In the genomic region with DNA sequence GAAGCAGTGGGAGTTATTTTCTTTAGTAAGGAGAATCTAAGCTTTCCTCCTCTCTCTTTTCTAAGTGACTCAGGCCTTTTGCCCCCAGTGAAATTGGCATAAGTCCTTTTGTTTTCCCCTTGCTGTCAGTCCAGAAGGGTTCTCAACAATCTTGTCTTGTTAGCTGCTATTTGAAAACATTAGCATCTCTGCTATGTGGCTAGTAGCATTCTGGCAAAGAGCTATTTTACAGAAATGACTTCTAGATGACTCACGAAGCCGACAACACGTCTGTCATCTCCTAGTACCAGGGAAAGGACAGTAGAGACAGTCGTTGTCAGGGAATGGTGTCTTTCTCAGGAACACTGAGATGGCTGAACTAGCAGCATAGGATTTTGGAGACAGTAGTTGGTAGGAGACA, we compare ENCODE assay signal across 13 cellular contexts. TPM values are rescaled to one million over a fixed set of nuclear protein-coding genes. Genes with fewer than 3 reads are reported as not detected.
DNase-seq lines count a peak whose midpoint lies in the region; ATAC-seq and TF ChIP-seq lines count a peak whose summit lies in the region.
"Had no signal": no experiment of that assay in that cellular context is flagged by ENCODE, and none has a peak within 500 bp of the region (broad histone marks: within the 10 kb centered on the region; RNA-seq: fewer than 3 reads in every experiment).

No MANE protein-coding gene starts in this region.

- H3K9me3 ChIP-seq in SJSA1 (replicated peaks) (no peaks in the 10 kb centered on the region), upper lobe of right lung (no peaks in the 10 kb centered on the region)
- H3K9me3 ChIP-seq: gastroesophageal sphincter, tibial artery had no signal

- TF ChIP-seq CTCF in fibroblast of the aortic adventitia (IDR thresholded peaks at IDR 0.05; ENCODE audit: insufficient read depth, low read length) (no peak), upper lobe of right lung (IDR thresholded peaks at IDR 0.05) (no peak)

- H3K27ac ChIP-seq in SJSA1 (peak overlapping the region; percentile 63), upper lobe of right lung (no peak overlapping the region)
- H3K27ac ChIP-seq: gastroesophageal sphincter, tibial artery had no signal

- H3K27me3 ChIP-seq in SJSA1 (replicated peaks) (no peaks in the 10 kb centered on the region), upper lobe of right lung (no peaks in the 10 kb centered on the region)
- H3K27me3 ChIP-seq: gastroesophageal sphincter, tibial artery had no signal

- ATAC-seq in left colon (no peak), upper lobe of right lung (no peak)
- ATAC-seq: gastroesophageal sphincter had no signal

- H3K36me3 ChIP-seq in SJSA1 (peaks cover 65% of the 10 kb centered on the region), upper lobe of right lung (peaks cover 79% of the 10 kb centered on the region)

- no peak overlapping the region for H3K4me3 ChIP-seq in SJSA1
- no peak overlapping the region for H3K4me3 ChIP-seq in fibroblast of the aortic adventitia (ENCODE audit: low read depth, low read length)
- H3K4me3 ChIP-seq in upper lobe of right lung = no peak overlapping the region
- H3K4me3 ChIP-seq: gastroesophageal sphincter, lung, tibial artery had no signal

- intact Hi-C loops in left colon (cut with DNase I, micrococcal nuclease) (no loop called here), upper lobe of right lung (cut with DNase I) (no loop called here)

- peak; percentile 84 for DNase-seq in GM04503 (ENCODE audit: low read depth)
- peak; percentile 65 to 87 for DNase-seq in SJSA1 (ENCODE audit: low read depth in 1 of 2, low spot score in 2 of 2)
- peak; percentile 30 for DNase-seq in fibroblast of the aortic adventitia (ENCODE audit: low read depth)
- DNase-seq in pons (ENCODE audit: low spot score) = peak; percentile 12
- no peak for DNase-seq in left colon
- no peak for DNase-seq in cerebellar nuclear complex (lab: John Stamatoyannopoulos, UW)
- DNase-seq in NCI-H2171 treated with DMSO at 0.1 percent for 48 hours (lab: John Stamatoyannopoulos, UW) = no peak
- no peak for DNase-seq in upper lobe of right lung
- DNase-seq: activated CD8-positive, alpha-beta memory T cell treated with anti-CD3 and anti-CD28 coated beads, Interleukin-2, amount 50 U/mL, for 48 hours; tibial artery had no signal

- H3K4me1 ChIP-seq in SJSA1 (replicated peaks) (peaks cover 28% of the 10 kb centered on the region), upper lobe of right lung (no peaks in the 10 kb centered on the region)
- H3K4me1 ChIP-seq: gastroesophageal sphincter, tibial artery had no signal

RNA-seq across cellular contexts. Expression of a gene that starts 14.7 kb away (rescaled TPM):
- 4.8 and 9.9 TPM in 2 replicates for total RNA-seq in SJSA1 (2014; rRNA removed; shearing (Covaris generic))
- total RNA-seq in fibroblast of the aortic adventitia (ENCODE audit: low replicate concordance) = 20.6 and 32.8 TPM in 2 replicates
- total RNA-seq in left colon = 10 to 100 TPM; 14.7 to 16.1 TPM
- 16.7 TPM for total RNA-seq in upper lobe of right lung

RNA-seq across cellular contexts. Expression of a gene that starts 54.7 kb away (rescaled TPM):
- total RNA-seq in SJSA1 (2014; rRNA removed; shearing (Covaris generic)) = 2.5 and 4.3 TPM in 2 replicates
- total RNA-seq in fibroblast of the aortic adventitia (ENCODE audit: low replicate concordance) = 0.57 and 1.3 TPM in 2 replicates
- total RNA-seq in left colon = under 1 TPM; 0.37 to 0.73 TPM
- 0.09 TPM for total RNA-seq in upper lobe of right lung
- total RNA-seq: gastroesophageal sphincter, HT-29 had no signal

Comparison
In these comparisons a context has a peak if more than half of its experiments do, and no peak if none do; other contexts are left out.
1. DNase-seq: peak in GM04503 (single experiment), SJSA1 (2 of 2), fibroblast of the aortic adventitia (single experiment) and pons (single experiment); none in left colon (0 of 2), cerebellar nuclear complex (0 of 2), NCI-H2171 treated with DMSO at 0.1 percent for 48 hours (single experiment) and upper lobe of right lung (single experiment).